In genomic region chr5:60700347-60700815, GRCh38 we compare ENCODE assay signal across 1 cellular context.
TF ChIP-seq lines count a peak whose summit lies in the region.

No MANE protein-coding gene starts in this region.

TF ChIP-seq in K562, 482 proteins besides CTCF, POLR2A, EP300 and RAD21 (continued from another document):
- TF ChIP-seq MNT (conservative IDR thresholded peaks at IDR 0.05) (no peak), RNF219 (CRISPR knock-in tag; IDR thresholded peaks at IDR 0.05) (no peak), BCLAF1 (IDR thresholded peaks at IDR 0.05; ENCODE audit: borderline replicate concordance in 1 of 2, control insufficient read depth in 1 of 2, low read depth in 2 of 2, low read length in 1 of 2) (no peak), THAP7 (CRISPR knock-in tag; IDR thresholded peaks at IDR 0.05) (no peak), ZBTB34 (CRISPR knock-in tag; IDR thresholded peaks at IDR 0.05) (no peak), COPS2 (conservative IDR thresholded peaks at IDR 0.05) (no peak), FUS (optimal IDR thresholded peaks at IDR 0.05; ENCODE audit: low read depth, low read length) (no peak), ETV1 (tag; conservative IDR thresholded peaks at IDR 0.05; ENCODE audit: low read depth) (no peak), E2F4 (CRISPR knock-in tag; IDR thresholded peaks at IDR 0.05; ENCODE audit: low read depth) (no peak), ZNF232 (CRISPR knock-in tag; IDR thresholded peaks at IDR 0.05) (no peak), MXI1 (IDR thresholded peaks at IDR 0.05; ENCODE audit: low read depth, low read length) (no peak), FOXK2 (conservative IDR thresholded peaks at IDR 0.05 in 1 of 2, IDR thresholded peaks at IDR 0.05 in 1 of 2; ENCODE audit: low read depth in 2 of 2) (0 out of 4 replicates have a peak, but pooled peaks of 1 of the 2 experiments have one; percentile 22), MEF2A (IDR thresholded peaks at IDR 0.05; ENCODE audit: control insufficient read depth, low read depth, low read length) (no peak), ZNF408 (CRISPR knock-in tag; IDR thresholded peaks at IDR 0.05; ENCODE audit: low read depth) (no peak), NBN (IDR thresholded peaks at IDR 0.05; ENCODE audit: low read depth) (no peak), GABPA (tag; conservative IDR thresholded peaks at IDR 0.05; ENCODE audit: low read depth) (peak; percentile 85), DMBX1 (CRISPR knock-in tag; IDR thresholded peaks at IDR 0.05; ENCODE audit: borderline replicate concordance) (no peak), CGGBP1 (CRISPR knock-in tag; IDR thresholded peaks at IDR 0.05) (no peak), ZNF121 (CRISPR knock-in tag; conservative IDR thresholded peaks at IDR 0.05) (0 out of 2 replicates have a peak, but pooled peaks have one; percentile 1), NR2F6 (CRISPR knock-in tag; IDR thresholded peaks at IDR 0.05) (no peak), ZNF696 (CRISPR knock-in tag; conservative IDR thresholded peaks at IDR 0.05) (no peak), DACH1 (IDR thresholded peaks at IDR 0.05; ENCODE audit: partially characterized antibody) (no peak), ETV6 (IDR thresholded peaks at IDR 0.05; ENCODE audit: borderline replicate concordance in 1 of 2, low read depth in 2 of 2, low read length in 1 of 2) (no peak), ETV6 (CRISPR knock-in tag; IDR thresholded peaks at IDR 0.05; ENCODE audit: borderline replicate concordance) (no peak)
